Comparison of ENCODE assay signal across 18 cellular contexts in the genomic region with DNA sequence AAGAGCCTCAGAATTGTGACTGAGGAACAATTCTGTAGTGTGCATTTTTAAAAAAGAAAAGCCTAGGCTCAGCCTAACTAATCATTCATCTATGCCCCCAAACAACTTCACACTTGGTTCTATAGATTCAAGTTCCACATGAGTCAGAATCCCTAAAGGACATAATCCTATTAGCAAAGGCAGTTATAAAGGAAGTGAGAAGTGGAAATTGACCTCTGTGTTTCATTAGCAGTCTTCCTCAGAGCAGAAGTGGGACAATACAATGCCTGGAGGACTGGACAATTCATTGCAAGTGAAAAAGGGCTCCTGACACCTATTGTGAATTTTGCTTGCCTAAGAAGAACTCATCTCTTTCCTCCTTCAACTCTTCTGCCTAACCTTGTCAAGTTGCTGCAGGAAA.
DNase-seq lines count a peak whose midpoint lies in the region; ATAC-seq and TF ChIP-seq lines count a peak whose summit lies in the region.
"Had no signal": no experiment of that assay in that cellular context is flagged by ENCODE, and none has a peak within 500 bp of the region (broad histone marks: within the 10 kb centered on the region; RNA-seq: fewer than 3 reads in every experiment).

No MANE protein-coding gene starts in this region.

- no peak overlapping the region for H3K27ac ChIP-seq in CD8-positive, alpha-beta T cell (ENCODE audit: low read depth, low read length)
- no peak overlapping the region for H3K27ac ChIP-seq in body of pancreas
- H3K27ac ChIP-seq: adrenal gland, SK-N-MC had no signal

- TF ChIP-seq CTCF in CD8-positive, alpha-beta T cell (IDR thresholded peaks at IDR 0.05) = no peak
- TF ChIP-seq CTCF in mucosa of descending colon (IDR thresholded peaks at IDR 0.05) (no peak), body of pancreas (IDR thresholded peaks at IDR 0.05) (no peak)

- peaks cover 39% of the 10 kb centered on the region for H3K4me1 ChIP-seq in CD8-positive, alpha-beta T cell (ENCODE audit: insufficient read depth, low read length)
- H3K4me1 ChIP-seq in mucosa of descending colon (ENCODE audit: low read depth) = peaks cover 6% of the 10 kb centered on the region
- H3K4me1 ChIP-seq in body of pancreas = no peaks in the 10 kb centered on the region
- H3K4me1 ChIP-seq: adrenal gland had no signal

- peak overlapping the region; percentile 17 for H3K4me3 Mint-ChIP-seq in CD8-positive, alpha-beta T cell
- H3K4me3 Mint-ChIP-seq in T-cell = peak overlapping the region in 1 of 3 donors; percentile 43

- intact Hi-C loops in CD8-positive, alpha-beta T cell (cut with DNase I, micrococcal nuclease) = no loop called here
- intact Hi-C loops in mucosa of descending colon (cut with DNase I, micrococcal nuclease) = no loop called here
- intact Hi-C loops in body of pancreas (cut with DNase I) = no loop called here

- peak overlapping the region; percentile 9 for H3K4me3 ChIP-seq in CD8-positive, alpha-beta T cell (ENCODE audit: low read depth, low read length)
- no peak overlapping the region for H3K4me3 ChIP-seq in mucosa of descending colon
- no peak overlapping the region for H3K4me3 ChIP-seq in body of pancreas
- H3K4me3 ChIP-seq: adrenal gland, SK-N-MC, smooth muscle cell had no signal

- no peaks in the 10 kb centered on the region for H3K27me3 Mint-ChIP-seq in CD8-positive, alpha-beta T cell (ENCODE audit: low read depth)
- H3K27me3 Mint-ChIP-seq in T-cell = no peaks in the 10 kb centered on the region

- H3K36me3 Mint-ChIP-seq in CD8-positive, alpha-beta T cell = peaks cover 5% of the 10 kb centered on the region
- H3K36me3 Mint-ChIP-seq in T-cell = peaks cover 4% of the 10 kb centered on the region

- no peaks in the 10 kb centered on the region for H3K27me3 ChIP-seq in CD8-positive, alpha-beta T cell (ENCODE audit: insufficient read depth, low read length)
- no peaks in the 10 kb centered on the region for H3K27me3 ChIP-seq in body of pancreas
- H3K27me3 ChIP-seq: adrenal gland had no signal

- TF ChIP-seq POLR2A in body of pancreas (IDR thresholded peaks at IDR 0.05) (no peak), erythroblast (IDR thresholded peaks at IDR 0.05; ENCODE audit: low read length) (no peak)

- DNase-seq in AML-193 (lab: John Stamatoyannopoulos, UW) (peak; percentile 14 to 24), T-cell (no peak), mucosa of descending colon (no peak), body of pancreas (no peak), NCI-H1105 treated with DMSO at 0.1 percent for 48 hours (lab: John Stamatoyannopoulos, UW) (no peak), erythroblast (lab: John Stamatoyannopoulos, UW) (no peak)
- no peak for DNase-seq in CD8-positive, alpha-beta T cell
- DNase-seq: adrenal gland; DMS153; foreskin fibroblast; KG1; NCI-H1436 treated with DMSO at 0.1 percent for 48 hours; NCI-H345; OCI-M1; stimulated activated naive CD8-positive, alpha-beta T cell treated with anti-CD3 and anti-CD28 coated beads, Interleukin-15, Interleukin-2, amounts not matched to agents 100 U/mL and 50 U/mL, for 24 hours had no signal

- POLR2A ChIA-PET in CD8-positive, alpha-beta T cell (lab: Charles Lee) = interaction anchor here (1.1 to 4.1 kb wide), 2 partner anchors 10 to 15 kb away, joined by 3 to 23 read pairs; no protein-coding TSS in a partner anchor
- POLR2A ChIA-PET in T-cell (lab: Charles Lee) = no interaction called here

- H3K9me3 ChIP-seq in CD8-positive, alpha-beta T cell (ENCODE audit: low read length) = no peaks in the 10 kb centered on the region
- H3K9me3 ChIP-seq in mucosa of descending colon (no peaks in the 10 kb centered on the region), body of pancreas (no peaks in the 10 kb centered on the region)
- H3K9me3 ChIP-seq: adrenal gland had no signal

- H3K27ac Mint-ChIP-seq in CD8-positive, alpha-beta T cell = peak overlapping the region; percentile 96
- H3K27ac Mint-ChIP-seq in T-cell = peak overlapping the region; percentile 95 to 98

- no peak for ATAC-seq in CD8-positive, alpha-beta T cell
- ATAC-seq in T-cell (replicated peaks in 1 of 4) (no peak), mucosa of descending colon (peak; percentile 49), HG03442 (IDR thresholded peaks at IDR 0.05; ENCODE audit: unreplicated experiment) (no peak), body of pancreas (no peak)
- ATAC-seq: stimulated activated naive CD8-positive, alpha-beta T cell treated with anti-CD3 and anti-CD28 coated beads, Interleukin-15, Interleukin-2, amounts not matched to agents 100 U/mL and 50 U/mL, for 24 hours had no signal

- H3K9me3 Mint-ChIP-seq in CD8-positive, alpha-beta T cell = no peaks in the 10 kb centered on the region
- peaks cover 0 to 2% (median 0%) of the 10 kb centered on the region in 3 donors for H3K9me3 Mint-ChIP-seq in T-cell

- peaks cover 40% of the 10 kb centered on the region for H3K4me1 Mint-ChIP-seq in CD8-positive, alpha-beta T cell (ENCODE audit: low read depth)
- H3K4me1 Mint-ChIP-seq in T-cell = peaks cover 65 to 74% (median 74%) of the 10 kb centered on the region in 3 donors

- CTCF ChIA-PET in CD8-positive, alpha-beta T cell (lab: Charles Lee) = interaction anchor here (2.5 to 7.3 kb wide), 3 partner anchors 12 to 40 kb away, joined by 8 to 71 read pairs (median 26); no protein-coding TSS in a partner anchor
- CTCF ChIA-PET in T-cell (lab: Charles Lee) = interaction anchor here (0.7 to 3.4 kb wide), 4 partner anchors 12 to 187 kb away, joined by 4 to 23 read pairs (median 5); no protein-coding TSS in a partner anchor

- no peaks in the 10 kb centered on the region for H3K36me3 ChIP-seq in CD8-positive, alpha-beta T cell (ENCODE audit: insufficient read depth, low read length)
- no peaks in the 10 kb centered on the region for H3K36me3 ChIP-seq in mucosa of descending colon (ENCODE audit: low read depth)
- H3K36me3 ChIP-seq in body of pancreas (replicated peaks in 1 of 2; ENCODE audit: insufficient read depth in 1 of 2, low read depth in 2 of 2) = no peaks in the 10 kb centered on the region
- H3K36me3 ChIP-seq: adrenal gland had no signal

Comparison
In these comparisons a context has a peak if more than half of its experiments do, and no peak if none do; other contexts are left out.
1. DNase-seq: peak in AML-193 (2 of 2); none in CD8-positive, alpha-beta T cell (0 of 7), T-cell (0 of 34), mucosa of descending colon (0 of 3), body of pancreas (0 of 4), NCI-H1105 treated with DMSO at 0.1 percent for 48 hours (single experiment) and erythroblast (0 of 2).